31 cellular contexts compared by ENCODE assay signal in the genomic region with DNA sequence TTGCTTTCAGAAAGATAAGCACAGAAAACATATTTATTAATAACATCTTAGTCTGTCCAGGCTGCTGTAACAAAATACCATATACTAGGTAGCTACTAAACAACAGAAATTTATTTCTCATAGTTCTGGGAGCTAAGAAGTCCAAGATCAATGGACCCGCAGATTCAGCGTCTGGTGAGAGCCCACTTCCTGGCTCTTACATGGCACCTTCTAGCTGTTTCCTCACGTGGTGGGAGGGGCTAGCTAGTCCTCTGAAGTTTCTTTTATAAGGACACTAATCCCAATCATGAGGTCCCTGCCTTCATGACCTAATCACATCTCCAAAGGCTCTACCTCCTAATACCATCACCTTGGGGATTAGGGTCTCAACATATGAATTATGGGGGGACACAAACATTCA.
"Had no signal": no experiment of that assay in that cellular context is flagged by ENCODE, and none has a peak within 500 bp of the region (broad histone marks: within the 10 kb centered on the region; RNA-seq: fewer than 3 reads in every experiment).

No MANE protein-coding gene starts in this region.

- H3K4me1 ChIP-seq: adrenal gland, body of pancreas, breast epithelium had no signal

- DNase-seq: activated CD4-positive, alpha-beta memory T cell treated with anti-CD3 and anti-CD28 coated beads, Interleukin-2, amount 10 ng/mL, durations not matched to agents 7 days and 5 days; activated CD4-positive, alpha-beta T cell treated with anti-CD3 and anti-CD28 coated beads for 1 hour; activated CD4-positive, alpha-beta T cell treated with anti-CD3 and anti-CD28 coated beads for 36 hours; activated CD4-positive, alpha-beta T cell treated with anti-CD3 and anti-CD28 coated beads for 48 hours; activated CD4-positive, alpha-beta T cell treated with anti-CD3 and anti-CD28 coated beads, Interleukin-2, amount 10 ng/mL, durations not matched to agents 7 days and 5 days; activated CD4-positive, alpha-beta T cell treated with anti-CD3 and anti-CD28 coated beads, Interleukin-2, amount 50 U/mL, for 48 hours; activated CD4-positive, CD25-positive, alpha-beta regulatory T cell; activated CD8-positive, alpha-beta memory T cell treated with anti-CD3 and anti-CD28 coated beads for 24 hours; activated CD8-positive, alpha-beta memory T cell treated with anti-CD3 and anti-CD28 coated beads, Interleukin-2, amount 10 ng/mL, durations not matched to agents 7 days and 5 days; activated CD8-positive, alpha-beta memory T cell treated with anti-CD3 and anti-CD28 coated beads, Interleukin-2, amount 50 U/mL, for 48 hours; activated effector memory CD4-positive, alpha-beta T cell treated with anti-CD3 and anti-CD28 coated beads, Interleukin-2, amount 50 U/mL, for 16 hours; activated gamma-delta T cell treated with Interleukin-2 at 50 U/mL for 16 hours; activated naive CD4-positive, alpha-beta T cell; activated naive CD4-positive, alpha-beta T cell treated with anti-CD3 and anti-CD28 coated beads for 36 hours; activated naive CD4-positive, alpha-beta T cell treated with anti-CD3 and anti-CD28 coated beads, Interleukin-2, amount 50 U/mL, for 16 hours; activated naive CD8-positive, alpha-beta T cell treated with anti-CD3 and anti-CD28 coated beads for 36 hours; activated T-cell treated with anti-CD3 and anti-CD28 coated beads, Interleukin-2, amount 50 U/mL, for 24 hours; activated T-cell treated with anti-CD3 and anti-CD28 coated beads, Interleukin-2, amount 50 U/mL, for 48 hours; adrenal gland; amniotic stem cell; aorta; body of pancreas; brain microvascular endothelial cell; central memory CD4-positive, alpha-beta T cell; T-helper 1 cell; T-helper 9 cell; WERI-Rb-1 had no signal

- H3K4me3 ChIP-seq: adrenal gland, body of pancreas, breast epithelium had no signal

- H3K27ac ChIP-seq: adrenal gland, body of pancreas, brain microvascular endothelial cell, breast epithelium, WERI-Rb-1 had no signal

- H3K36me3 ChIP-seq: adrenal gland, brain microvascular endothelial cell, breast epithelium, WERI-Rb-1 had no signal

- ATAC-seq: activated CD4-positive, alpha-beta T cell treated with anti-CD3 and anti-CD28 coated beads for 36 hours; activated CD4-positive, CD25-positive, alpha-beta regulatory T cell treated with anti-CD3 and anti-CD28 coated beads, Interleukin-2, amount 50 U/mL, for 24 hours; activated CD8-positive, alpha-beta memory T cell treated with anti-CD3 and anti-CD28 coated beads, Interleukin-2, amount 10 ng/mL, durations not matched to agents 7 days and 5 days; activated naive CD4-positive, alpha-beta T cell treated with anti-CD3 and anti-CD28 coated beads, Interleukin-2, amount 50 U/mL, for 72 hours; body of pancreas; WTC11 had no signal

- H3K9me3 ChIP-seq: adrenal gland, body of pancreas, breast epithelium had no signal

- H3K27me3 ChIP-seq: body of pancreas, brain microvascular endothelial cell had no signal
